ENCODE assay signal across 13 cellular contexts in the genomic region with DNA sequence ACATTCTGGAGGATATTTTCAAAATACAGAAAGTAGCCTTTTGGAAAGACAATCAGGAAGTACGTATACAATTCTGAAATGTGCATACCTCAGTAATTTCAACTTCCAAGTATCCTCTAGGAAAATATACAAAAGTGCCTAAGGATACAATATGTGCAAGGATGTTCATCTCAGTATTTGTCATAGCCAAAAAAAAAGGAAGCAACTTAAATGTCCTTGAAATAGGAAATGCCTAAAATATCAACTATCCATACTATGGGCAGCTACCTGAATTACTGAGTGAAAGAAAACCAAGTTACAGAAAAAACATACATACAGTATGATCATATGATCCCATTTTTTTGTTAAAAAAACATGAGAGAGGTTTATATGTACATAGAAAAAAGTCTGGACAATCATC. TPM values are rescaled to one million over a fixed set of nuclear protein-coding genes. Genes with fewer than 3 reads are reported as not detected.
DNase-seq lines count a peak whose midpoint lies in the region; ATAC-seq, FAIRE-seq and TF ChIP-seq lines count a peak whose summit lies in the region.
"Had no signal": no experiment of that assay in that cellular context is flagged by ENCODE, and none has a peak within 500 bp of the region (broad histone marks: within the 10 kb centered on the region; RNA-seq: fewer than 3 reads in every experiment).

No MANE protein-coding gene starts in this region.

- no peaks in the 10 kb centered on the region for H3K9me3 Mint-ChIP-seq in activated CD4-positive, alpha-beta T cell treated with anti-CD3 and anti-CD28 coated beads, Interleukin-2, amount 10 ng/mL, durations not matched to agents 24 days and 14 days
- H3K9me3 Mint-ChIP-seq in activated naive CD8-positive, alpha-beta T cell treated with anti-CD3 and anti-CD28 coated beads, Interleukin-2, amount 50 U/mL, for 24 hours: no peaks in the 10 kb centered on the region
- H3K9me3 Mint-ChIP-seq in neural crest cell: no peaks in the 10 kb centered on the region

- no peak for FAIRE-seq in GM12891 (lab: Jason Lieb, UNC)
- FAIRE-seq: islet of Langerhans had no signal

- H3K4me3 ChIP-seq in Loucy (ENCODE audit: low read length, poor library complexity, severe bottlenecking) (peak overlapping the region; percentile 88), MG63 (no peak overlapping the region; the same call in 1 of the 2 replicates)

- no peak overlapping the region for H2AFZ ChIP-seq in Loucy (ENCODE audit: low read length)

- H3F3A ChIP-seq in Loucy (ENCODE audit: low read depth): no peaks in the 10 kb centered on the region

- H3K36me3 ChIP-seq in Loucy (ENCODE audit: insufficient read depth, low read length): no peaks in the 10 kb centered on the region
- H3K36me3 ChIP-seq in MG63: peaks cover 12% of the 10 kb centered on the region
- H3K36me3 ChIP-seq: prostate gland had no signal

- no peak for ATAC-seq in activated naive CD8-positive, alpha-beta T cell treated with anti-CD3 and anti-CD28 coated beads, Interleukin-2, amount 50 U/mL, for 24 hours
- no peak for ATAC-seq in left cardiac atrium

- no peaks in the 10 kb centered on the region for H3K27me3 Mint-ChIP-seq in activated CD4-positive, alpha-beta T cell treated with anti-CD3 and anti-CD28 coated beads, Interleukin-2, amount 10 ng/mL, durations not matched to agents 24 days and 14 days
- no peaks in the 10 kb centered on the region for H3K27me3 Mint-ChIP-seq in activated naive CD8-positive, alpha-beta T cell treated with anti-CD3 and anti-CD28 coated beads, Interleukin-2, amount 50 U/mL, for 24 hours
- peaks cover 10% of the 10 kb centered on the region for H3K27me3 Mint-ChIP-seq in neural crest cell (ENCODE audit: low read depth)

- peaks cover 52% of the 10 kb centered on the region for H3K4me1 ChIP-seq in Loucy (ENCODE audit: insufficient read depth, low read length, poor library complexity, severe bottlenecking)
- H3K4me1 ChIP-seq: prostate gland had no signal

- intact Hi-C loops in activated CD4-positive, alpha-beta T cell treated with anti-CD3 and anti-CD28 coated beads, Interleukin-2, amount 10 ng/mL, durations not matched to agents 24 days and 14 days (cut with micrococcal nuclease): loop anchor here (5.0 kb wide), 1 partner anchor 114 kb away; a partner anchor contains a TSS
- intact Hi-C loops in left cardiac atrium (cut with DNase I): no loop called here

- peak overlapping the region; percentile 85 for H3K9ac ChIP-seq in Loucy (ENCODE audit: low read depth, low read length, poor library complexity, severe bottlenecking)

- H3K36me3 Mint-ChIP-seq in activated CD4-positive, alpha-beta T cell treated with anti-CD3 and anti-CD28 coated beads, Interleukin-2, amount 10 ng/mL, durations not matched to agents 24 days and 14 days (ENCODE audit: low read depth): peaks cover 40% of the 10 kb centered on the region
- peaks cover 48% of the 10 kb centered on the region for H3K36me3 Mint-ChIP-seq in activated naive CD8-positive, alpha-beta T cell treated with anti-CD3 and anti-CD28 coated beads, Interleukin-2, amount 50 U/mL, for 24 hours (ENCODE audit: low read depth)
- peaks cover 2% of the 10 kb centered on the region for H3K36me3 Mint-ChIP-seq in neural crest cell (ENCODE audit: low read depth)

- DNase-seq in activated CD4-positive, alpha-beta T cell treated with anti-CD3 and anti-CD28 coated beads, Interleukin-2, amount 10 ng/mL, durations not matched to agents 24 days and 14 days: no peak
- DNase-seq in activated CD4-positive, alpha-beta T cell treated with anti-CD3 and anti-CD28 coated beads for 4 hours: no peak
- no peak for DNase-seq in activated naive CD8-positive, alpha-beta T cell treated with anti-CD3 and anti-CD28 coated beads, Interleukin-2, amount 50 U/mL, for 24 hours
- no peak for DNase-seq in neural crest cell (ENCODE audit: low read depth, low spot score)
- DNase-seq in MG63: no peak
- no peak for DNase-seq in GM12891 (ENCODE audit: insufficient read length, low spot score)
- DNase-seq in left cardiac atrium: no peak
- DNase-seq: aorta, GF-D8, transverse colon had no signal

- TF ChIP-seq CTCF in Loucy (conservative IDR thresholded peaks at IDR 0.05; ENCODE audit: low read length) (no peak), neural crest cell (conservative IDR thresholded peaks at IDR 0.05) (no peak)

- H3K9me2 ChIP-seq in Loucy (replicated peaks; ENCODE audit: low read depth, low read length): no peaks in the 10 kb centered on the region

- no peak for TF ChIP-seq POLR2A in GM12891 (IDR thresholded peaks at IDR 0.05; ENCODE audit: low read depth, low read length)

- H4K20me1 ChIP-seq in Loucy (ENCODE audit: insufficient read depth, low read length, poor library complexity, severe bottlenecking): peaks cover 6% of the 10 kb centered on the region

- H3K9me3 ChIP-seq in Loucy (ENCODE audit: insufficient read depth, low read depth, low read length): no peaks in the 10 kb centered on the region
- no peaks in the 10 kb centered on the region for H3K9me3 ChIP-seq in MG63
- H3K9me3 ChIP-seq: prostate gland, transverse colon had no signal

- peak overlapping the region; percentile 98 for H3K27ac Mint-ChIP-seq in activated CD4-positive, alpha-beta T cell treated with anti-CD3 and anti-CD28 coated beads, Interleukin-2, amount 10 ng/mL, durations not matched to agents 24 days and 14 days
- H3K27ac Mint-ChIP-seq in activated naive CD8-positive, alpha-beta T cell treated with anti-CD3 and anti-CD28 coated beads, Interleukin-2, amount 50 U/mL, for 24 hours: peak overlapping the region; percentile 100
- H3K27ac Mint-ChIP-seq in neural crest cell (ENCODE audit: unreplicated experiment): peak overlapping the region; percentile 1

- H3K4me1 Mint-ChIP-seq in activated CD4-positive, alpha-beta T cell treated with anti-CD3 and anti-CD28 coated beads, Interleukin-2, amount 10 ng/mL, durations not matched to agents 24 days and 14 days: peaks cover 45% of the 10 kb centered on the region
- peaks cover 59% of the 10 kb centered on the region for H3K4me1 Mint-ChIP-seq in activated naive CD8-positive, alpha-beta T cell treated with anti-CD3 and anti-CD28 coated beads, Interleukin-2, amount 50 U/mL, for 24 hours
- peaks cover 42% of the 10 kb centered on the region for H3K4me1 Mint-ChIP-seq in neural crest cell

- peak overlapping the region; percentile 89 for H3K4me2 ChIP-seq in Loucy (ENCODE audit: low read depth, low read length, poor library complexity, severe bottlenecking)

- H3K79me2 ChIP-seq in Loucy (ENCODE audit: insufficient read depth, low read length): peaks cover 61% of the 10 kb centered on the region

- peak overlapping the region; percentile 99 for H3K4me3 Mint-ChIP-seq in activated CD4-positive, alpha-beta T cell treated with anti-CD3 and anti-CD28 coated beads, Interleukin-2, amount 10 ng/mL, durations not matched to agents 24 days and 14 days
- H3K4me3 Mint-ChIP-seq in activated naive CD8-positive, alpha-beta T cell treated with anti-CD3 and anti-CD28 coated beads, Interleukin-2, amount 50 U/mL, for 24 hours: peak overlapping the region; percentile 96
- peak overlapping the region; percentile 99 for H3K4me3 Mint-ChIP-seq in neural crest cell

- H3K27me3 ChIP-seq in Loucy (ENCODE audit: insufficient read depth, low read length, poor library complexity, severe bottlenecking) (no peaks in the 10 kb centered on the region), MG63 (no peaks in the 10 kb centered on the region)
- H3K27me3 ChIP-seq: transverse colon had no signal

TF ChIP-seq in GM12891, 5 proteins besides CTCF, POLR2A, EP300 and RAD21:
- TF ChIP-seq SPI1 (IDR thresholded peaks at IDR 0.05; ENCODE audit: low read depth, low read length) (no peak), POLR2AphosphoS5 (IDR thresholded peaks at IDR 0.05; ENCODE audit: low read depth, low read length) (no peak), TAF1 (IDR thresholded peaks at IDR 0.05; ENCODE audit: low read depth, low read length) (no peak), POU2F2 (IDR thresholded peaks at IDR 0.05; ENCODE audit: low read depth, low read length) (no peak), PAX5 (IDR thresholded peaks at IDR 0.05; ENCODE audit: insufficient read depth, low read length, severe bottlenecking) (no peak)
TF ChIP-seq in GM12891: peak in this region for 0.

RNA-seq across cellular contexts. Expression of a gene that starts 1.5 kb away (rescaled TPM):
- 65.0 and 65.1 TPM in 2 replicates for total RNA-seq in activated CD4-positive, alpha-beta T cell treated with anti-CD3 and anti-CD28 coated beads, Interleukin-2, amount 10 ng/mL, durations not matched to agents 24 days and 14 days
- total RNA-seq in neural crest cell: 82.8 and 84.9 TPM in 2 replicates
- 52.9 and 54.4 TPM in 2 replicates for total RNA-seq in MG63 (2014; rRNA removed; shearing (Covaris generic); ENCODE audit: low replicate concordance)
- 37.2 TPM for polyA plus RNA-seq in GM12891 (2012; ENCODE audit: low read depth, missing spikeins)
- 10 to 100 TPM; 52.4 to 56.3 TPM for total RNA-seq in left cardiac atrium

RNA-seq across cellular contexts. Expression of a gene that starts 12.6 kb away (rescaled TPM):
- 25.9 and 27.4 TPM in 2 replicates for total RNA-seq in activated CD4-positive, alpha-beta T cell treated with anti-CD3 and anti-CD28 coated beads, Interleukin-2, amount 10 ng/mL, durations not matched to agents 24 days and 14 days
- total RNA-seq in neural crest cell (29.0 and 32.3 TPM in 2 replicates), left cardiac atrium (10 to 100 TPM; 62.9 to 74.1 TPM)
- 19.6 and 32.0 TPM in 2 replicates for total RNA-seq in MG63 (2014; rRNA removed; shearing (Covaris generic); ENCODE audit: low replicate concordance)
- 15.7 TPM for polyA plus RNA-seq in GM12891 (2012; ENCODE audit: low read depth, missing spikeins)

RNA-seq across cellular contexts. Expression of a gene that starts 33.9 kb away (rescaled TPM):
- total RNA-seq in activated CD4-positive, alpha-beta T cell treated with anti-CD3 and anti-CD28 coated beads, Interleukin-2, amount 10 ng/mL, durations not matched to agents 24 days and 14 days: 0.31 and 0.65 TPM in 2 replicates
- total RNA-seq in neural crest cell (0.54 and 1.0 TPM in 2 replicates), left cardiac atrium (10 to 100 TPM; 14.7 to 63.5 TPM)
- 0.59 TPM in 1 of 2 replicates, not detected in the other for total RNA-seq in MG63 (2014; rRNA removed; shearing (Covaris generic); ENCODE audit: low replicate concordance)
- 12.4 TPM for polyA plus RNA-seq in GM12891 (2012; ENCODE audit: low read depth, missing spikeins)

Comparison
In these comparisons a context has a peak if more than half of its experiments do, and no peak if none do; other contexts are left out.
1. H3K27ac Mint-ChIP-seq: peak in every context shown above with its lines; median percentile 100 in activated naive CD8-positive, alpha-beta T cell treated with anti-CD3 and anti-CD28 coated beads, Interleukin-2, amount 50 U/mL, for 24 hours; 98 in activated CD4-positive, alpha-beta T cell treated with anti-CD3 and anti-CD28 coated beads, Interleukin-2, amount 10 ng/mL, durations not matched to agents 24 days and 14 days; 1 in neural crest cell.